ENCODE assay signal across 8 cellular contexts in genomic region chr4:5708171-5708828, GRCh38. TPM values are rescaled to one million over a fixed set of nuclear protein-coding genes. Genes with fewer than 3 reads are reported as not detected.
A peak's percentile ranks its signal among the peaks of the same experiment; 100 is the strongest.
DNase-seq lines count a peak whose midpoint lies in the region; ATAC-seq and TF ChIP-seq lines count a peak whose summit lies in the region.

Gene EVC2, minus strand, starts transcription at chr4:5708559. Its CDS starts 46 bp downstream, at chr4:5708513.

- BruUV-seq in A673 (replicated peaks; lab: Mats Ljungman, UMichigan) = no TSS peak

- H3K27me3 Mint-ChIP-seq in HFFc6 (ENCODE audit: insufficient read depth) = peaks cover 2% of the 10 kb centered on the region; the same call in 1 of the 2 replicates

- H3K79me2 ChIP-seq in parathyroid adenoma = no peaks in the 10 kb centered on the region

- H3K4me1 Mint-ChIP-seq in HFFc6 (ENCODE audit: low read depth) = peaks cover 50% of the 10 kb centered on the region

- H3K27ac ChIP-seq in A673 (ENCODE audit: low read depth, low read length, poor library complexity, severe bottlenecking) (peak within 1 kb of the TSS; percentile 69), heart right ventricle (peak within 1 kb of the TSS; percentile 56 to 83 (median 74)), parathyroid adenoma (no peak within 1 kb of the TSS)

- no peaks in the 10 kb centered on the region for H3K27me3 ChIP-seq in A673 (replicated peaks; ENCODE audit: insufficient read depth, low read depth, low read length, poor library complexity)
- H3K27me3 ChIP-seq in heart right ventricle = peaks cover 0 to 54% (median 25%) of the 10 kb centered on the region in 7 donors
- no peaks in the 10 kb centered on the region for H3K27me3 ChIP-seq in parathyroid adenoma (ENCODE audit: control insufficient read depth, insufficient read depth, low read length)

- H3K27ac Mint-ChIP-seq in HFFc6 = peak within 1 kb of the TSS; percentile 83

- H3K9ac ChIP-seq in parathyroid adenoma = no peak within 1 kb of the TSS

- peak within 1 kb of the TSS; percentile 61 for H3K4me3 ChIP-seq in A673 (ENCODE audit: low read depth, low read length, poor library complexity, severe bottlenecking)
- peak within 1 kb of the TSS; percentile 37 to 77 (median 66) for H3K4me3 ChIP-seq in heart right ventricle
- H3K4me3 ChIP-seq in parathyroid adenoma (ENCODE audit: low read depth, low read length) = peak within 1 kb of the TSS; percentile 65

- H3K4me3 Mint-ChIP-seq in HFFc6 = peak within 1 kb of the TSS; percentile 86

- intact Hi-C loops in A673 (cut with micrococcal nuclease; ENCODE audit: unreplicated experiment) = no loop called here
- intact Hi-C loops in heart right ventricle (cut with DNase I) = no loop called here

- CTCF ChIA-PET in A673 (lab: Charles Lee) = interaction anchor here (0.5 kb wide), 2 partner anchors 272 to 667 kb away, joined by 3 to 6 read pairs; no protein-coding TSS in a partner anchor

- peaks cover 12% of the 10 kb centered on the region for H3K36me3 Mint-ChIP-seq in HFFc6 (ENCODE audit: low read depth)

- peak within 1 kb of the TSS; percentile 77 for H3K4me2 ChIP-seq in parathyroid adenoma (ENCODE audit: low read length)

- no peak for TF ChIP-seq CTCF in A673 (conservative IDR thresholded peaks at IDR 0.05; ENCODE audit: low read depth, low read length)
- no peak; the same call in 1 of the 2 replicates for TF ChIP-seq CTCF in HFFc6 (IDR thresholded peaks at IDR 0.05)
- TF ChIP-seq CTCF in heart right ventricle (IDR thresholded peaks at IDR 0.05) = no peak
- TF ChIP-seq CTCF in parathyroid adenoma (IDR thresholded peaks at IDR 0.05) = no peak

- H3K36me3 ChIP-seq in A673 (ENCODE audit: insufficient read depth, low read length, poor library complexity, severe bottlenecking) (no peaks in the 10 kb centered on the region), heart right ventricle (no peaks in the 10 kb centered on the region), parathyroid adenoma (ENCODE audit: control insufficient read depth, insufficient read depth, low read length) (no peaks in the 10 kb centered on the region)

- WGBS in heart right ventricle, 2 donors = 1% methylated on average over 62 of the region's 62 CpGs

- H3K4me1 ChIP-seq in A673 (ENCODE audit: insufficient read depth, low read length, poor library complexity, severe bottlenecking) (peaks cover 30% of the 10 kb centered on the region), heart right ventricle (peaks cover 0 to 50% (median 23%) of the 10 kb centered on the region in 9 donors), parathyroid adenoma (no peaks in the 10 kb centered on the region)

- peak within 1 kb of the TSS; percentile 91 for H2AFZ ChIP-seq in parathyroid adenoma

- H3K9me3 Mint-ChIP-seq in HFFc6 = no peaks in the 10 kb centered on the region; the same call in 1 of the 2 replicates

- peak; percentile 67 to 82 (median 76) for ATAC-seq in heart right ventricle

- POLR2A ChIA-PET in A673 (lab: Charles Lee; ENCODE audit: low non-redundant PET) = interaction anchor here (0.7 kb wide), 1 partner anchor 8 kb away, joined by 4 read pairs; no protein-coding TSS in a partner anchor

- H3K9me3 ChIP-seq in A673 (ENCODE audit: low read depth, low read length, poor library complexity, severe bottlenecking) (no peaks in the 10 kb centered on the region), heart right ventricle (no peaks in the 10 kb centered on the region), parathyroid adenoma (ENCODE audit: control insufficient read depth, low read length) (no peaks in the 10 kb centered on the region)

- DNase-seq in A673 (ENCODE audit: low spot score) (peak; percentile 67), HFFc6 (no peak), amniotic epithelial cell (ENCODE audit: low read depth) (peak; percentile 43), heart right ventricle (peak; percentile 72 to 78), NCI-H510A treated with DMSO at 0.1 percent for 48 hours (lab: John Stamatoyannopoulos, UW) (no peak), GM19240 (ENCODE audit: insufficient read length, low spot score) (no peak), NCI-H82 treated with DMSO at 0.1 percent for 48 hours (lab: John Stamatoyannopoulos, UW; ENCODE audit: unreplicated experiment) (no peak)

RNA-seq across cellular contexts. Expression of gene EVC2, which starts in this region (rescaled TPM):
- total RNA-seq in A673 (2021) (5.6 and 6.0 TPM in 2 replicates), heart right ventricle (1 to 10 TPM in 2 of 10 donors, under 1 TPM in 8; 0.47 to 1.2 (median 0.90) TPM)
- total RNA-seq in HFFc6 (2021; fragmentation: NEBNext Ultra II Directional; extraction: Animal tissue kit (Norgen Biotek cat#: 25700)) = 1 to 10 TPM; 3.0 to 4.1 (median 3.8) TPM
- polyA plus RNA-seq in heart right ventricle = 1 to 10 TPM in 1 of 2 donors, under 1 TPM in 1; 0.87 to 1.5 TPM

Comparison
In these comparisons a context has a peak if more than half of its experiments do, and no peak if none do; other contexts are left out.
1. DNase-seq: peak in A673 (single experiment), amniotic epithelial cell (single experiment) and heart right ventricle (2 of 2); none in HFFc6 (single experiment), NCI-H510A treated with DMSO at 0.1 percent for 48 hours (single experiment), GM19240 (single experiment) and NCI-H82 treated with DMSO at 0.1 percent for 48 hours (single experiment).
2. Peak in every context shown above with its lines, with median percentiles within 50 percentile points of each other: H3K4me3 ChIP-seq.